ENCODE assay signal across 14 cellular contexts in the genomic region with DNA sequence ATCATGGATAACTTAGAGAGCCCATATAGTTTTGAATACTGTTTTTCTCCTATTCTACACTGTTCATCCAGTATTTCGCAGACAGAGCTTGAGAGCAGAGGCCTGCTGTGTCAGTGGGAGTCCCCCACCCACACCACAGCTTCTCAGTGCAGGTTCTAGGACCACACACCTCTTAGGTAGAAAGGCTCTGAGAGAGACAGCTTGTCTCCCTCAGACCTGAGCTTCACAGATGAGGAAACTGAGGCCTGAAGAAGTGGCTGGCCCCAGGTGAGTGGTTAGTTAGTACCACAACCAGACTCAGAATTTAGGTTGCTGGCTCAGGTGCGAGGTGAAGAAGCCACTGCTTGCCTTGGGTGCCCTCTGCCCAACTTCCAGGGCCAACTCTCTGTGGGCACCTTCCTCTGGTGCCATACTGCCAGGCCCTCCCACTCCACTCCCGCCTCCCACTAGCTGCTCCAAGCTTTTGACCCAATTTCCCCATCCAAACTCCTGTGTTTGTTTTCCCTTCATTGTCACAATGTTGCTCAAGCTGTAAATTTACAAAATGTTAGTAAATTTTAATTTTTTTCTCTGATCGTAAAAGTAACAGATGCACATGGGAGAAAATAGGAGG. TPM values are rescaled to one million over a fixed set of nuclear protein-coding genes. Genes with fewer than 3 reads are reported as not detected.
DNase-seq lines count a peak whose midpoint lies in the region; ATAC-seq and TF ChIP-seq lines count a peak whose summit lies in the region.
"Had no signal": no experiment of that assay in that cellular context is flagged by ENCODE, and none has a peak within 500 bp of the region (broad histone marks: within the 10 kb centered on the region; RNA-seq: fewer than 3 reads in every experiment).

No MANE protein-coding gene starts in this region.

- peaks cover 2% of the 10 kb centered on the region for H3K36me3 Mint-ChIP-seq in activated naive CD8-positive, alpha-beta T cell treated with anti-CD3 and anti-CD28 coated beads for 36 hours
- no peaks in the 10 kb centered on the region for H3K36me3 Mint-ChIP-seq in stimulated activated naive B cell treated with anti-CD40 and anti-IgM and Interleukin-4, amounts not matched to agents 10 μg/mL and 1 μg/mL and 100 μg/mL, for 72 hours
- H3K36me3 Mint-ChIP-seq: CD8-positive, alpha-beta memory T cell had no signal

- no peaks in the 10 kb centered on the region for H3K36me3 ChIP-seq in gastroesophageal sphincter

- H3K9me3 ChIP-seq in gastroesophageal sphincter: no peaks in the 10 kb centered on the region

- ATAC-seq in stimulated activated naive B cell treated with anti-CD40 and anti-IgM and Interleukin-4, amounts not matched to agents 10 μg/mL and 1 μg/mL and 100 μg/mL, for 72 hours (replicated peaks): peak; percentile 44 to 50
- ATAC-seq in gastroesophageal sphincter: no peak
- ATAC-seq: GM23338 had no signal

- peak overlapping the region; percentile 22 for H3K27ac ChIP-seq in C4-2B
- no peak overlapping the region for H3K27ac ChIP-seq in gastroesophageal sphincter

- TF ChIP-seq POLR2A in gastroesophageal sphincter (IDR thresholded peaks at IDR 0.05): no peak

- H3K27me3 ChIP-seq in gastroesophageal sphincter: no peaks in the 10 kb centered on the region

- no peak overlapping the region for H3K4me3 ChIP-seq in gastroesophageal sphincter
- H3K4me3 ChIP-seq: GM23338 had no signal

- peaks cover 0 to 1% (median 0%) of the 10 kb centered on the region in 3 donors for H3K4me1 ChIP-seq in gastroesophageal sphincter

- no peak overlapping the region for H3K4me3 Mint-ChIP-seq in activated naive CD8-positive, alpha-beta T cell treated with anti-CD3 and anti-CD28 coated beads for 36 hours
- no peak overlapping the region for H3K4me3 Mint-ChIP-seq in stimulated activated naive B cell treated with anti-CD40 and anti-IgM and Interleukin-4, amounts not matched to agents 10 μg/mL and 1 μg/mL and 100 μg/mL, for 72 hours
- H3K4me3 Mint-ChIP-seq: CD8-positive, alpha-beta memory T cell; GM23338; HFFc6 had no signal

- peaks cover 32% of the 10 kb centered on the region for H3K4me1 Mint-ChIP-seq in activated naive CD8-positive, alpha-beta T cell treated with anti-CD3 and anti-CD28 coated beads for 36 hours
- H3K4me1 Mint-ChIP-seq in stimulated activated naive B cell treated with anti-CD40 and anti-IgM and Interleukin-4, amounts not matched to agents 10 μg/mL and 1 μg/mL and 100 μg/mL, for 72 hours: peaks cover 37 to 56% of the 10 kb centered on the region in 2 donors

- H3K27me3 Mint-ChIP-seq in activated naive CD8-positive, alpha-beta T cell treated with anti-CD3 and anti-CD28 coated beads for 36 hours: peaks cover 16% of the 10 kb centered on the region
- no peaks in the 10 kb centered on the region for H3K27me3 Mint-ChIP-seq in stimulated activated naive B cell treated with anti-CD40 and anti-IgM and Interleukin-4, amounts not matched to agents 10 μg/mL and 1 μg/mL and 100 μg/mL, for 72 hours

- H3K27ac Mint-ChIP-seq in activated naive CD8-positive, alpha-beta T cell treated with anti-CD3 and anti-CD28 coated beads for 36 hours: no peak overlapping the region
- no peak overlapping the region for H3K27ac Mint-ChIP-seq in stimulated activated naive B cell treated with anti-CD40 and anti-IgM and Interleukin-4, amounts not matched to agents 10 μg/mL and 1 μg/mL and 100 μg/mL, for 72 hours
- H3K27ac Mint-ChIP-seq: CD8-positive, alpha-beta memory T cell; GM23338; HFFc6 had no signal

- TF ChIP-seq EP300 in gastroesophageal sphincter (IDR thresholded peaks at IDR 0.05): no peak

- WGBS in gastroesophageal sphincter (ENCODE audit: low coverage in 1 of 2), 2 donors: 93 to 100% methylated on average over 2 to 3 of the region's 4 CpGs

- no peaks in the 10 kb centered on the region for H3K9me3 Mint-ChIP-seq in activated naive CD8-positive, alpha-beta T cell treated with anti-CD3 and anti-CD28 coated beads for 36 hours
- H3K9me3 Mint-ChIP-seq in stimulated activated naive B cell treated with anti-CD40 and anti-IgM and Interleukin-4, amounts not matched to agents 10 μg/mL and 1 μg/mL and 100 μg/mL, for 72 hours: no peaks in the 10 kb centered on the region
- H3K9me3 Mint-ChIP-seq: CD8-positive, alpha-beta memory T cell; GM23338; HFFc6 had no signal

- peak; percentile 53 for DNase-seq in activated CD8-positive, alpha-beta memory T cell treated with anti-CD3 and anti-CD28 coated beads, Interleukin-2, amount 50 U/mL, for 48 hours
- no peak for DNase-seq in activated CD8-positive, alpha-beta memory T cell treated with anti-CD3 and anti-CD28 coated beads for 24 hours
- peak; percentile 17 for DNase-seq in activated naive CD8-positive, alpha-beta T cell treated with anti-CD3 and anti-CD28 coated beads for 36 hours
- DNase-seq in stimulated activated naive B cell treated with anti-CD40 and anti-IgM and Interleukin-4, amounts not matched to agents 10 μg/mL and 1 μg/mL and 100 μg/mL, for 72 hours: no peak
- no peak for DNase-seq in kidney glomerular epithelial cell (lab: John Stamatoyannopoulos, UW)
- DNase-seq: CD8-positive, alpha-beta memory T cell; GF-D8; HFFc6; NCI-H1417 treated with DMSO at 0.1 percent for 48 hours; NCI-H2081; NCI-H510A treated with DMSO at 0.1 percent for 48 hours had no signal

- TF ChIP-seq CTCF in C4-2B (conservative IDR thresholded peaks at IDR 0.05): no peak
- no peak for TF ChIP-seq CTCF in gastroesophageal sphincter (IDR thresholded peaks at IDR 0.05)

RNA-seq across cellular contexts. Expression of a gene that starts 7.6 kb away (rescaled TPM):
- total RNA-seq in activated naive CD8-positive, alpha-beta T cell treated with anti-CD3 and anti-CD28 coated beads for 36 hours: 10 to 100 TPM; 72.3 to 72.8 TPM
- 10 to 100 TPM in 1 of 4 donors, 1 to 10 TPM in 3; 2.8 to 19.0 (median 6.6) TPM for total RNA-seq in gastroesophageal sphincter

RNA-seq across cellular contexts. Expression of a gene that starts 28.5 kb away (rescaled TPM):
- 10 to 100 TPM; 57.3 to 59.8 TPM for total RNA-seq in activated naive CD8-positive, alpha-beta T cell treated with anti-CD3 and anti-CD28 coated beads for 36 hours
- 10 to 100 TPM; 20.4 to 29.8 (median 27.1) TPM for total RNA-seq in gastroesophageal sphincter

RNA-seq across cellular contexts. Expression of a gene that starts 38.3 kb away (rescaled TPM):
- 10 to 100 TPM; 71.0 to 73.9 TPM for total RNA-seq in activated naive CD8-positive, alpha-beta T cell treated with anti-CD3 and anti-CD28 coated beads for 36 hours
- total RNA-seq in gastroesophageal sphincter: 10 to 100 TPM; 36.9 to 87.1 (median 43.3) TPM

Comparison
In these comparisons a context has a peak if more than half of its experiments do, and no peak if none do; other contexts are left out.
1. DNase-seq: peak in activated CD8-positive, alpha-beta memory T cell treated with anti-CD3 and anti-CD28 coated beads, Interleukin-2, amount 50 U/mL, for 48 hours (single experiment) and activated naive CD8-positive, alpha-beta T cell treated with anti-CD3 and anti-CD28 coated beads for 36 hours (single experiment); none in activated CD8-positive, alpha-beta memory T cell treated with anti-CD3 and anti-CD28 coated beads for 24 hours (single experiment), stimulated activated naive B cell treated with anti-CD40 and anti-IgM and Interleukin-4, amounts not matched to agents 10 μg/mL and 1 μg/mL and 100 μg/mL, for 72 hours (single experiment) and kidney glomerular epithelial cell (single experiment).